Comparison of ENCODE assay signal across 8 cellular contexts in genomic region chr4:118566003-118566513, GRCh38.
A peak's percentile ranks its signal among the peaks of the same experiment; 100 is the strongest.
DNase-seq lines count a peak whose midpoint lies in the region; ATAC-seq lines count a peak whose summit lies in the region.
"Not testable (repeated sequence)": the region's sequence is repeated elsewhere in the genome, so short reads cannot be mapped to it uniquely, and the experiment has no call there.

No MANE protein-coding gene starts in this region.

- POLR2A ChIA-PET in activated CD4-positive, alpha-beta memory T cell treated with anti-CD3 and anti-CD28 coated beads for 36 hours (lab: Charles Lee): not testable (repeated sequence)

- peaks cover 17% of the 10 kb centered on the region for H3K27me3 Mint-ChIP-seq in activated CD4-positive, alpha-beta memory T cell treated with anti-CD3 and anti-CD28 coated beads for 36 hours
- not testable (repeated sequence) for H3K27me3 Mint-ChIP-seq in stimulated activated memory B cell treated with anti-CD40 and anti-IgM and Interleukin-4, amounts not matched to agents 10 μg/mL and 1 μg/mL and 100 μg/mL, for 72 hours

- ATAC-seq in GM19397 (IDR thresholded peaks at IDR 0.05; ENCODE audit: unreplicated experiment): peak; percentile 81
- peak; percentile 59 for ATAC-seq in HG02623 (IDR thresholded peaks at IDR 0.05; ENCODE audit: unreplicated experiment)
- ATAC-seq in HG03558 (IDR thresholded peaks at IDR 0.05; ENCODE audit: extremely low read depth, unreplicated experiment): peak; percentile 53
- peak; percentile 59 for ATAC-seq in stimulated activated memory B cell treated with anti-CD40 and anti-IgM and Interleukin-4, amounts not matched to agents 10 μg/mL and 1 μg/mL and 100 μg/mL, for 72 hours

- intact Hi-C loops in activated CD4-positive, alpha-beta memory T cell treated with anti-CD3 and anti-CD28 coated beads for 36 hours (cut with micrococcal nuclease): not testable (repeated sequence)

- DNase-seq in ELF-1 (ENCODE audit: low read depth, low spot score): peak; percentile 37
- DNase-seq in NCI-H2171 treated with DMSO at 0.1 percent for 48 hours (lab: John Stamatoyannopoulos, UW): peak; percentile 75
- peak; percentile 16 for DNase-seq in activated CD4-positive, alpha-beta memory T cell treated with anti-CD3 and anti-CD28 coated beads for 36 hours
- peak; percentile 38 for DNase-seq in foreskin melanocyte

- not testable (repeated sequence) for H3K36me3 Mint-ChIP-seq in activated CD4-positive, alpha-beta memory T cell treated with anti-CD3 and anti-CD28 coated beads for 36 hours; stimulated activated memory B cell treated with anti-CD40 and anti-IgM and Interleukin-4, amounts not matched to agents 10 μg/mL and 1 μg/mL and 100 μg/mL, for 72 hours

- not testable (repeated sequence) for H3K27ac Mint-ChIP-seq in activated CD4-positive, alpha-beta memory T cell treated with anti-CD3 and anti-CD28 coated beads for 36 hours; stimulated activated memory B cell treated with anti-CD40 and anti-IgM and Interleukin-4, amounts not matched to agents 10 μg/mL and 1 μg/mL and 100 μg/mL, for 72 hours

- not testable (repeated sequence) for H3K9me3 Mint-ChIP-seq in activated CD4-positive, alpha-beta memory T cell treated with anti-CD3 and anti-CD28 coated beads for 36 hours; stimulated activated memory B cell treated with anti-CD40 and anti-IgM and Interleukin-4, amounts not matched to agents 10 μg/mL and 1 μg/mL and 100 μg/mL, for 72 hours

- H3K4me3 Mint-ChIP-seq in activated CD4-positive, alpha-beta memory T cell treated with anti-CD3 and anti-CD28 coated beads for 36 hours: not testable (repeated sequence)
- peak overlapping the region; percentile 34 for H3K4me3 Mint-ChIP-seq in stimulated activated memory B cell treated with anti-CD40 and anti-IgM and Interleukin-4, amounts not matched to agents 10 μg/mL and 1 μg/mL and 100 μg/mL, for 72 hours

- not testable (repeated sequence) for H3K4me1 Mint-ChIP-seq in activated CD4-positive, alpha-beta memory T cell treated with anti-CD3 and anti-CD28 coated beads for 36 hours (ENCODE audit: low read depth); stimulated activated memory B cell treated with anti-CD40 and anti-IgM and Interleukin-4, amounts not matched to agents 10 μg/mL and 1 μg/mL and 100 μg/mL, for 72 hours

- CTCF ChIA-PET in activated CD4-positive, alpha-beta memory T cell treated with anti-CD3 and anti-CD28 coated beads for 36 hours (lab: Charles Lee): not testable (repeated sequence)

Comparison
In these comparisons a context has a peak if more than half of its experiments do, and no peak if none do; other contexts are left out.
1. Peak in every context shown above with its lines: DNase-seq and ATAC-seq.
2. DNase-seq: peak in every context shown above with its lines; median percentile 75 in NCI-H2171 treated with DMSO at 0.1 percent for 48 hours; 38 in foreskin melanocyte; 37 in ELF-1; 16 in activated CD4-positive, alpha-beta memory T cell treated with anti-CD3 and anti-CD28 coated beads for 36 hours.